In the genomic region with DNA sequence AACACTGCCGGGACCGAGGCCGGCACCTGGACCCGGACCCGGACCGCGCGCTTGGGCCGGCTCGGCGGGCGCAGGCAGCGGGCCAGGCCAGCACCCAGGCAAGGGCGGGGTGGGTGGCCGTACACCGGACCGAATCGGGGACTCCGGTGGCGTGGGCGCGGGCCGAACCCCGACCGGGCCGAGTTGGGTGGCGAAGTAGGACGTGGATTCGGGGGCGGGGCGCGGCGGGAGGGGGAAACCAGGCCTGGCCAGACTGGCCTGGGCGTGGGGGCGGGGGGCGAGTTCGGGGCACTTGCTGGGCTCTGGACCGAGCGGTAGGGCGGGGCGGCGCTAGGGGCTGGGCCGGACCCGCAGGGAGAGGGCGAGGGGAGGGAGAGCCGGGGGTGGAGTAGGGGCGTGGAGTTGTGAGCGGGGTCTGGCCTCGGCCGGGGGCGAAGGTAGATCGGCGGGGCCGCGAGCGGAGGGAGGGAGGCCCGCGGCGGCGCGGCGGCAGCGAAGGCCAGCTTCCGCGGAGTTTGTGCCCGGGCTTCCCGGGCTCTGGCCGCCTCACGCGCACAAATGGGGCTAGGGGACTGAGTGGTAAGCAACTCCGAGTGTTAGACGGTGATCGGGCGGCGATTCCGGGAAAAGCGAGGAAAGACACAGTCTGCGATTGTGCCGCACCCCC, we compare ENCODE assay signal across 9 cellular contexts. TPM values are rescaled to one million over a fixed set of nuclear protein-coding genes. Genes with fewer than 3 reads are reported as not detected.
DNase-seq lines count a peak whose midpoint lies in the region; ATAC-seq and TF ChIP-seq lines count a peak whose summit lies in the region.
"Had no signal": no experiment of that assay in that cellular context is flagged by ENCODE, and none has a peak within 500 bp of the region (broad histone marks: within the 10 kb centered on the region; RNA-seq: fewer than 3 reads in every experiment).

No MANE protein-coding gene starts in this region.

- H4K20me1 ChIP-seq in OCI-LY3 (ENCODE audit: insufficient read depth, low read length), result peaks cover 14% of the 10 kb centered on the region

- H3K36me3 ChIP-seq in OCI-LY3 (replicated peaks; ENCODE audit: low read depth, low read length) (no peaks in the 10 kb centered on the region), mesendoderm (ENCODE audit: control insufficient read depth, insufficient read depth, low read length) (no peaks in the 10 kb centered on the region), aorta (ENCODE audit: control insufficient read depth in 1 of 2, insufficient read depth in 2 of 2, low read length in 1 of 2) (no peaks in the 10 kb centered on the region)

- no peak overlapping the region for H2BK120ac ChIP-seq in mesendoderm (ENCODE audit: low read depth, low read length)

- H3K79me1 ChIP-seq in mesendoderm (ENCODE audit: low read length), result no peaks in the 10 kb centered on the region

- H3K79me2 ChIP-seq in OCI-LY3 (ENCODE audit: low read length) (peaks cover 16% of the 10 kb centered on the region), mesendoderm (ENCODE audit: control insufficient read depth, insufficient read depth, low read length) (no peaks in the 10 kb centered on the region)

- H3K23ac ChIP-seq in mesendoderm (ENCODE audit: low read length), result no peak overlapping the region

- no peak overlapping the region for H2BK5ac ChIP-seq in mesendoderm (ENCODE audit: low read length)

- H3K4me2 ChIP-seq in OCI-LY3 (ENCODE audit: low read length) (peak overlapping the region; percentile 88; the same call in 1 of the 2 replicates), mesendoderm (ENCODE audit: low read length) (peak overlapping the region; percentile 18)

- no peak overlapping the region for H3K4ac ChIP-seq in mesendoderm (ENCODE audit: low read depth, low read length)

- peak; percentile 45 for DNase-seq in GM03348 (ENCODE audit: low spot score)
- DNase-seq in coronary artery (ENCODE audit: low spot score), result no peak
- peak; percentile 31 for DNase-seq in mesendoderm
- peak; percentile 74 to 85 for DNase-seq in aorta
- no peak for DNase-seq in NCI-H1694 treated with DMSO at 0.1 percent for 48 hours (lab: John Stamatoyannopoulos, UW)
- DNase-seq in NCI-H187 (lab: John Stamatoyannopoulos, UW), result no peak
- DNase-seq in GF-D8 (lab: John Stamatoyannopoulos, UW), result no peak

- H2AFZ ChIP-seq in OCI-LY3 (ENCODE audit: low read depth, low read length), result no peak overlapping the region

- H3K27me3 ChIP-seq in OCI-LY3 (ENCODE audit: low read depth, low read length) (no peaks in the 10 kb centered on the region), mesendoderm (ENCODE audit: insufficient read depth, low read length, poor library complexity) (peaks cover 1% of the 10 kb centered on the region), aorta (ENCODE audit: control insufficient read depth in 1 of 2, insufficient read depth in 2 of 2, low read length in 1 of 2) (no peaks in the 10 kb centered on the region)

- no peak for TF ChIP-seq CTCF in OCI-LY3 (IDR thresholded peaks at IDR 0.05; ENCODE audit: low read depth, low read length)
- no peak for TF ChIP-seq CTCF in coronary artery (IDR thresholded peaks at IDR 0.05)

- H3K4me1 ChIP-seq in OCI-LY3 (ENCODE audit: low read length), result peaks cover 6% of the 10 kb centered on the region; the same call in 1 of the 2 replicates
- H3K4me1 ChIP-seq in mesendoderm (ENCODE audit: control insufficient read depth, low read depth, low read length), result no peaks in the 10 kb centered on the region
- no peaks in the 10 kb centered on the region for H3K4me1 ChIP-seq in aorta (ENCODE audit: control insufficient read depth in 1 of 2, insufficient read depth in 2 of 2, low read length in 2 of 2)

- H3K18ac ChIP-seq in mesendoderm (ENCODE audit: low read length), result peak overlapping the region; percentile 31

- no peak overlapping the region for H4K5ac ChIP-seq in mesendoderm (ENCODE audit: low read length)

- H3K4me3 ChIP-seq in OCI-LY3 (ENCODE audit: low read length) (no peak overlapping the region), coronary artery (no peak overlapping the region), mesendoderm (ENCODE audit: low read length) (no peak overlapping the region), aorta (ENCODE audit: low read length in 2 of 2) (peak overlapping the region; percentile 24 to 91)

- H3K9me3 ChIP-seq in OCI-LY3 (ENCODE audit: insufficient read depth, low read length) (no peaks in the 10 kb centered on the region), aorta (ENCODE audit: control insufficient read depth, low read length) (no peaks in the 10 kb centered on the region)

- no peak overlapping the region for H4K8ac ChIP-seq in mesendoderm (ENCODE audit: low read depth, low read length)

- H3K9ac ChIP-seq in OCI-LY3 (ENCODE audit: low read length) (peak overlapping the region; percentile 79), mesendoderm (ENCODE audit: low read length) (peak overlapping the region; percentile 42)

- H2AK5ac ChIP-seq in mesendoderm (ENCODE audit: low read length), result no peak overlapping the region

- peak; percentile 68 for ATAC-seq in aorta (ENCODE audit: low FRiP score)

- WGBS in mesendoderm (ENCODE audit: extremely low coverage, insufficient coverage, low lambda C conversion rate), result no CpG with 5 or more reads among the region's 79 CpGs
- 1 to 38% methylated on average over 75 to 79 of the region's 79 CpGs for WGBS in aorta, 2 donors

- no peak overlapping the region for H2BK15ac ChIP-seq in mesendoderm (replicated peaks; ENCODE audit: low read depth)

- no peak overlapping the region for H3K27ac ChIP-seq in OCI-LY3 (ENCODE audit: low read length)
- peak overlapping the region; percentile 66 to 89 for H3K27ac ChIP-seq in coronary artery
- H3K27ac ChIP-seq in mesendoderm (ENCODE audit: low read depth, low read length), result no peak overlapping the region
- no peak overlapping the region for H3K27ac ChIP-seq in aorta (ENCODE audit: low read depth in 1 of 2, low read length in 2 of 2)
- H3K27ac ChIP-seq: epithelial cell of prostate had no signal

- intact Hi-C loops in aorta (cut with DNase I), result loop anchor here in 1 of 2 donors (5.0 kb wide), 1 partner anchor 48 kb away; no protein-coding TSS in a partner anchor

- H3K56ac ChIP-seq in mesendoderm (ENCODE audit: low read length), result peak overlapping the region; percentile 76

RNA-seq across cellular contexts. Expression of gene BCORL1, which starts 1.8 kb away (rescaled TPM):
- polyA plus RNA-seq in mesendoderm (2013, experiment 1 of 2), result 0.70 TPM
- polyA plus RNA-seq in mesendoderm (2013, experiment 2 of 2), result 0.77 TPM
- total RNA-seq in aorta, result 10 to 100 TPM; 22.1 to 26.9 TPM
- 1 to 10 TPM; 2.6 to 4.4 TPM for polyA plus RNA-seq in aorta

Comparison
In these comparisons a context has a peak if more than half of its experiments do, and no peak if none do; other contexts are left out.
1. DNase-seq: peak in GM03348 (single experiment), mesendoderm (single experiment) and aorta (2 of 2); none in coronary artery (single experiment), NCI-H1694 treated with DMSO at 0.1 percent for 48 hours (single experiment), NCI-H187 (0 of 2) and GF-D8 (single experiment).
2. H3K27ac ChIP-seq: peak in coronary artery (2 of 2); none in OCI-LY3 (single experiment), mesendoderm (single experiment) and aorta (0 of 2).
3. H3K4me3 ChIP-seq: peak in aorta (2 of 2); none in OCI-LY3 (single experiment), coronary artery (single experiment) and mesendoderm (single experiment).